In genomic region chr6:125512621-125513020, GRCh38 we compare ENCODE assay signal across 10 cellular contexts.
DNase-seq lines count a peak whose midpoint lies in the region; ATAC-seq and TF ChIP-seq lines count a peak whose summit lies in the region.
"Had no signal": no experiment of that assay in that cellular context is flagged by ENCODE, and none has a peak within 500 bp of the region (broad histone marks: within the 10 kb centered on the region; RNA-seq: fewer than 3 reads in every experiment).

No MANE protein-coding gene starts in this region.

- H3K27ac ChIP-seq in DOHH2 (ENCODE audit: low read depth, low read length) (no peak overlapping the region), endodermal cell (ENCODE audit: low read depth, low read length) (no peak overlapping the region)
- H3K27ac ChIP-seq: heart right ventricle had no signal

- no peak overlapping the region for H3K4me3 ChIP-seq in DOHH2 (ENCODE audit: low read length)
- no peak overlapping the region for H3K4me3 ChIP-seq in endodermal cell (ENCODE audit: low read length)
- H3K4me3 ChIP-seq: heart right ventricle had no signal

- TF ChIP-seq CTCF in DOHH2 (IDR thresholded peaks at IDR 0.05; ENCODE audit: low read depth, low read length, poor library complexity, severe bottlenecking): peak; percentile 62
- TF ChIP-seq CTCF in endodermal cell (conservative IDR thresholded peaks at IDR 0.05): peak; percentile 75

- ATAC-seq in GM19372 (IDR thresholded peaks at IDR 0.05; ENCODE audit: low read depth, unreplicated experiment) (peak; percentile 87), HG03442 (IDR thresholded peaks at IDR 0.05; ENCODE audit: unreplicated experiment) (peak; percentile 78)

- H3K36me3 ChIP-seq in DOHH2 (ENCODE audit: control insufficient read depth, low read length) (no peaks in the 10 kb centered on the region), endodermal cell (ENCODE audit: control insufficient read depth, insufficient read depth, low read length) (no peaks in the 10 kb centered on the region)
- H3K36me3 ChIP-seq: heart right ventricle had no signal

- no peaks in the 10 kb centered on the region; the same call in 1 of the 2 replicates for H3F3A ChIP-seq in DOHH2 (ENCODE audit: control insufficient read depth, insufficient read depth)

- H3K9me3 Mint-ChIP-seq in endodermal cell: peaks cover 21% of the 10 kb centered on the region

- no peak overlapping the region for H3K9ac ChIP-seq in endodermal cell (ENCODE audit: extremely low read depth, low read length, poor library complexity, severe bottlenecking)

- H3K4me1 ChIP-seq in DOHH2 (ENCODE audit: control insufficient read depth, low read length) (peaks cover 21% of the 10 kb centered on the region), endodermal cell (ENCODE audit: control insufficient read depth, insufficient read depth, low read length) (no peaks in the 10 kb centered on the region)
- H3K4me1 ChIP-seq: heart right ventricle had no signal

- H3K9me2 ChIP-seq in DOHH2 (replicated peaks; ENCODE audit: control insufficient read depth, low read length): no peaks in the 10 kb centered on the region

- no peaks in the 10 kb centered on the region for H3K36me3 Mint-ChIP-seq in endodermal cell (ENCODE audit: low read depth)

- DNase-seq in endodermal cell (no peak), NCI-H1417 treated with DMSO at 0.1 percent for 48 hours (lab: John Stamatoyannopoulos, UW) (no peak), cerebellar cortex (ENCODE audit: low spot score) (no peak)
- DNase-seq in activated CD4-positive, alpha-beta T cell treated with anti-CD3 and anti-CD28 coated beads for 1 hour: no peak
- no peak for DNase-seq in activated CD4-positive, alpha-beta T cell treated with anti-CD3 and anti-CD28 coated beads, Interleukin-2, amount 50 U/mL, for 4 hours
- DNase-seq: activated CD4-positive, alpha-beta T cell treated with anti-CD3 and anti-CD28 coated beads, Interleukin-2, amount 50 U/mL, for 48 hours; heart right ventricle had no signal

- peaks cover 4% of the 10 kb centered on the region for H3K4me1 Mint-ChIP-seq in endodermal cell

- no peaks in the 10 kb centered on the region for H3K27me3 ChIP-seq in DOHH2 (ENCODE audit: control insufficient read depth, low read length)
- no peaks in the 10 kb centered on the region for H3K27me3 ChIP-seq in endodermal cell (ENCODE audit: control insufficient read depth, insufficient read depth, low read length, poor library complexity, severe bottlenecking)
- H3K27me3 ChIP-seq: heart right ventricle had no signal

- WGBS in endodermal cell (ENCODE audit: insufficient coverage in 1 of 2, insufficient read length in 1 of 2), 2 experiments: 83% methylated on average over 2 of the region's 2 CpGs; no CpG with 5 or more reads in 1 of the 2 experiments

- no peaks in the 10 kb centered on the region for H4K20me1 ChIP-seq in DOHH2 (ENCODE audit: control insufficient read depth, insufficient read depth, low read depth, low read length)

- H3K27me3 Mint-ChIP-seq in endodermal cell (ENCODE audit: insufficient read depth): no peaks in the 10 kb centered on the region

- H3K9me3 ChIP-seq in DOHH2 (ENCODE audit: control insufficient read depth, insufficient read depth, low read length): no peaks in the 10 kb centered on the region
- peaks cover 15% of the 10 kb centered on the region for H3K9me3 ChIP-seq in endodermal cell (ENCODE audit: control insufficient read depth, low read length)

- H3K4me3 Mint-ChIP-seq in endodermal cell: no peak overlapping the region

- no peaks in the 10 kb centered on the region for H3K79me2 ChIP-seq in DOHH2 (ENCODE audit: control insufficient read depth, low read length)

- H3K27ac Mint-ChIP-seq in endodermal cell: no peak overlapping the region

- H3K4me2 ChIP-seq in DOHH2 (ENCODE audit: low read length): no peak overlapping the region
